11 cellular contexts compared by ENCODE assay signal in genomic region chr12:52816189-52816588, GRCh38. TPM values are rescaled to one million over a fixed set of nuclear protein-coding genes. Genes with fewer than 3 reads are reported as not detected.
"Had no signal": no experiment of that assay in that cellular context is flagged by ENCODE, and none has a peak within 500 bp of the region (broad histone marks: within the 10 kb centered on the region; RNA-seq: fewer than 3 reads in every experiment).

No MANE protein-coding gene starts in this region.

- H3K4me3 ChIP-seq: K562 had no signal

- H3K4me2 ChIP-seq: KMS-11 had no signal

- DNase-seq: IMR-90, KBM-7, KG1 had no signal

- ATAC-seq: HepG2, K562 had no signal

- FAIRE-seq: HepG2, HTR-8/SVneo, K562 had no signal

- H3K27ac ChIP-seq: HL-60, KMS-11 had no signal

- H3K9me3 Mint-ChIP-seq: IgD-negative memory B cell had no signal

- H3K4me1 Mint-ChIP-seq: IgD-negative memory B cell had no signal

- H3K9ac ChIP-seq: KMS-11 had no signal

- H3K27ac Mint-ChIP-seq: IgD-negative memory B cell had no signal

RNA-seq across cellular contexts. Expression of gene KRT4, which starts 2.3 kb away (rescaled TPM):
- total RNA-seq: HepG2, HT-29, HT1080, K562 had no signal
- polyA plus RNA-seq: HepG2, IgD-negative memory B cell, K562 had no signal

RNA-seq across cellular contexts. Expression of gene KRT79, which starts 17.9 kb away (rescaled TPM):
- total RNA-seq: HepG2, HT-29 had no signal
- polyA plus RNA-seq: IgD-negative memory B cell had no signal

RNA-seq across cellular contexts. Expression of gene KRT3, which starts 20.3 kb away (rescaled TPM):
- total RNA-seq: HepG2, HT-29, IMR-90, K562 had no signal
- polyA plus RNA-seq: HepG2, IgD-negative memory B cell, IMR-90, K562 had no signal

RNA-seq across cellular contexts. Expression of gene KRT78, which starts 32.6 kb away (rescaled TPM):
- total RNA-seq: HepG2, HT-29, HT1080, IMR-90, K562 had no signal
- polyA plus RNA-seq: HepG2, IgD-negative memory B cell, IMR-90, K562 had no signal

RNA-seq across cellular contexts. Expression of gene KRT76, which starts 39.0 kb away (rescaled TPM):
- total RNA-seq: HepG2, HT-29, HT1080, IMR-90, K562 had no signal
- polyA plus RNA-seq: HepG2, IgD-negative memory B cell, IMR-90, K562 had no signal
